Comparison of ENCODE assay signal across 16 cellular contexts in the genomic region with DNA sequence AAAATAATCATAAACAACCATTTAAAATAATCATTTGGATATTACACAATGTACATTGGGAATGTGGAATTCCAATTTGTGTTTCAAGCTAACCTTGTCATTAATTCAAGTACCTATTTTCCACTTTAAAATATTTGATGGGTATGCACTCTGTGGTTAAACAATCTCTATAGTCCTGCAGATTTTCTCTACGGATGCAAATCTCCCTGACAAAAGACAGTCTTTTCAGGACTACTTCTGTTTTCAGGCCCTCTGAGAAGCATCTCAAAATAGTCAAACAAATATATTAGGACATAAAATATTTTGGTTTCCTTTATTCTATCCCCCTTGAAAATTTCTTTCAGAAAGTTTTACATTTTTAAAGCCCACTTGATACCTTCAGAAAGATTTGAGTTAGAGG.
DNase-seq lines count a peak whose midpoint lies in the region; ATAC-seq, FAIRE-seq and TF ChIP-seq lines count a peak whose summit lies in the region.
"Had no signal": no experiment of that assay in that cellular context is flagged by ENCODE, and none has a peak within 500 bp of the region (broad histone marks: within the 10 kb centered on the region; RNA-seq: fewer than 3 reads in every experiment).

No MANE protein-coding gene starts in this region.

- H2BK120ac ChIP-seq in H1 (replicated peaks; ENCODE audit: low read depth, low read length) (no peak overlapping the region), mesenchymal stem cell (ENCODE audit: low read depth, low read length) (no peak overlapping the region)

- H3K4ac ChIP-seq in H1 (replicated peaks; ENCODE audit: insufficient read length, low read depth, low read length) (no peak overlapping the region), mesenchymal stem cell (ENCODE audit: low read depth in 1 of 2, low read length in 2 of 2) (no peak overlapping the region)

- H3K36me3 ChIP-seq in H7 (replicated peaks; ENCODE audit: control insufficient read depth, insufficient read depth, low read length) (no peaks in the 10 kb centered on the region; the same call in 1 of the 2 replicates), HUES6 (ENCODE audit: control insufficient read depth, insufficient read depth, low read length) (0 out of 2 replicates have a peak, but pooled peaks cover 4% of the 10 kb centered on the region), H1 (ENCODE audit: control insufficient read depth in 2 of 4, insufficient read depth in 4 of 4, low read length in 3 of 4) (peaks cover 0 to 13% (median 2%) of the 10 kb centered on the region in 4 experiments; a peak in 4 of 8 replicates), iPS-20b (ENCODE audit: insufficient read depth, low read depth, low read length) (no peaks in the 10 kb centered on the region), mesenchymal stem cell (ENCODE audit: control insufficient read depth in 1 of 2, insufficient read depth in 2 of 2, low read depth in 1 of 2, low read length in 2 of 2) (no peaks in the 10 kb centered on the region)
- H3K36me3 ChIP-seq: BLaER1 treated with 17β-estradiol and CSF1 and Interleukin-3, amounts not matched to agents 10 nM and 100 nM had no signal

- CTCF ChIA-PET in H1 (lab: Charles Lee; ENCODE audit: partially characterized antibody): interaction anchor here (0.8 to 1.2 kb wide), 2 partner anchors 87 to 279 kb away, joined by 3 read pairs; no protein-coding TSS in a partner anchor

- H3K79me1 ChIP-seq in H1 (ENCODE audit: low read depth, low read length) (no peaks in the 10 kb centered on the region), mesenchymal stem cell (replicated peaks; ENCODE audit: low read length, poor library complexity, severe bottlenecking) (no peaks in the 10 kb centered on the region)

- no peak for TF ChIP-seq CTCF in H1 (IDR thresholded peaks at IDR 0.05; ENCODE audit: control extremely low read depth in 1 of 3, insufficient read depth in 1 of 3, low read depth in 1 of 3, low read length in 3 of 3)

- no peak for TF ChIP-seq EP300 in H1 (IDR thresholded peaks at IDR 0.05; ENCODE audit: borderline replicate concordance in 1 of 2, low read depth in 2 of 2, low read length in 2 of 2)

- 0% methylated on average over 1 of the region's 1 CpG; no CpG with 5 or more reads in 1 of the 2 experiments for WGBS in H1 (ENCODE audit: extremely low coverage in 1 of 2, insufficient coverage in 1 of 2, insufficient read length in 1 of 2, insufficient replicate concordance in 2 of 2, low coverage in 1 of 2, low lambda C conversion rate in 2 of 2, missing lambda C conversion rate in 1 of 2), 2 experiments
- WGBS in mesenchymal stem cell: 78% methylated on average over 1 of the region's 1 CpG

- H2AFZ ChIP-seq in H1 (ENCODE audit: low read length) (no peak overlapping the region), mesenchymal stem cell (ENCODE audit: low read depth, low read length) (no peak overlapping the region)

- H3K9ac ChIP-seq in HUES6 (ENCODE audit: low read length) (no peak overlapping the region), H1 (replicated peaks in 1 of 4; ENCODE audit: extremely low read depth in 1 of 4, low read depth in 3 of 4, low read length in 3 of 4) (no peak overlapping the region), iPS-20b (ENCODE audit: low read depth, low read length) (peak overlapping the region; percentile 53; the same call in 1 of the 2 replicates), mesenchymal stem cell (ENCODE audit: low read length) (no peak overlapping the region)
- H3K9ac ChIP-seq: BLaER1 treated with 17β-estradiol and CSF1 and Interleukin-3, amounts not matched to agents 10 nM and 100 nM had no signal

- H3K4me2 ChIP-seq in H1 (ENCODE audit: insufficient read depth in 1 of 2, low read depth in 2 of 2, low read length in 2 of 2) (no peak overlapping the region), mesenchymal stem cell (ENCODE audit: low read length, poor library complexity, severe bottlenecking) (no peak overlapping the region)
- H3K4me2 ChIP-seq: BLaER1 treated with 17β-estradiol and CSF1 and Interleukin-3, amounts not matched to agents 10 nM and 100 nM had no signal

- peak; percentile 52 for FAIRE-seq in H1 (lab: Jason Lieb, UNC)
- FAIRE-seq: GM12878, H54, K562 had no signal

- H3K18ac ChIP-seq in H1 (ENCODE audit: extremely low read depth, low read length): no peak overlapping the region; the same call in 1 of the 2 replicates
- no peak overlapping the region for H3K18ac ChIP-seq in mesenchymal stem cell (ENCODE audit: low read depth in 1 of 2, low read length in 2 of 2)

- ATAC-seq in HG03095 (IDR thresholded peaks at IDR 0.05; ENCODE audit: unreplicated experiment) (no peak), GM19463 (IDR thresholded peaks at IDR 0.05; ENCODE audit: unreplicated experiment) (no peak)
- ATAC-seq: CD8-positive, alpha-beta T cell; GM12878; K562 had no signal

- peak overlapping the region; percentile 99 for H4K5ac ChIP-seq in H1 (ENCODE audit: insufficient read length, low read depth, low read length)

- H2BK5ac ChIP-seq in H1 (ENCODE audit: low read depth, low read length) (0 out of 2 replicates have a peak overlapping the region, but pooled peaks have one; percentile 86), mesenchymal stem cell (ENCODE audit: low read depth, low read length, poor library complexity, severe bottlenecking) (no peak overlapping the region)

- H3K14ac ChIP-seq in H1 (ENCODE audit: insufficient read length) (no peak overlapping the region), mesenchymal stem cell (ENCODE audit: low read length in 2 of 2) (no peak overlapping the region)

- no peaks in the 10 kb centered on the region for H3K23me2 ChIP-seq in H1 (ENCODE audit: low read depth, low read length)

- H3K79me2 ChIP-seq in H1 (ENCODE audit: control insufficient read depth in 1 of 2, insufficient read depth in 2 of 2, low read length in 2 of 2): no peaks in the 10 kb centered on the region

- peaks cover 31% of the 10 kb centered on the region for H3K9me3 ChIP-seq in HUES6 (ENCODE audit: control insufficient read depth, insufficient read depth, low read depth, low read length)
- H3K9me3 ChIP-seq in H1 (ENCODE audit: insufficient read depth in 2 of 2, low read depth in 1 of 2, low read length in 1 of 2): peaks cover 3 to 5% of the 10 kb centered on the region in 2 experiments; a peak in 1 of 4 replicates
- 0 out of 2 replicates have a peak, but pooled peaks cover 4% of the 10 kb centered on the region for H3K9me3 ChIP-seq in iPS-20b (ENCODE audit: insufficient read depth, low read depth, low read length)
- H3K9me3 ChIP-seq in mesenchymal stem cell (ENCODE audit: control insufficient read depth, low read length): peaks cover 3% of the 10 kb centered on the region
- H3K9me3 ChIP-seq: BLaER1 treated with 17β-estradiol and CSF1 and Interleukin-3, amounts not matched to agents 10 nM and 100 nM had no signal

- H4K91ac ChIP-seq in H1 (replicated peaks; ENCODE audit: insufficient read length, low read length): no peak overlapping the region
- H4K91ac ChIP-seq in mesenchymal stem cell (ENCODE audit: low read length): no peak overlapping the region

- H3K4me1 ChIP-seq in HUES6 (ENCODE audit: control insufficient read depth, insufficient read depth, low read length) (peaks cover 17% of the 10 kb centered on the region; the same call in 1 of the 2 replicates), H1 (replicated peaks in 1 of 4; ENCODE audit: control insufficient read depth in 3 of 4, insufficient read depth in 4 of 4, low read length in 3 of 4) (peaks cover 0 to 8% (median 3%) of the 10 kb centered on the region in 4 experiments; a peak in 4 of 7 replicates), iPS-20b (ENCODE audit: insufficient read depth, low read length) (peaks cover 23% of the 10 kb centered on the region; the same call in 1 of the 2 replicates), mesenchymal stem cell (ENCODE audit: control insufficient read depth, insufficient read depth, low read depth, low read length) (no peaks in the 10 kb centered on the region)
- H3K4me1 ChIP-seq: BLaER1 treated with 17β-estradiol and CSF1 and Interleukin-3, amounts not matched to agents 10 nM and 100 nM had no signal

- no peaks in the 10 kb centered on the region for H3K27me3 ChIP-seq in H7 (ENCODE audit: control insufficient read depth, insufficient read depth, low read length)
- H3K27me3 ChIP-seq in HUES6 (ENCODE audit: control insufficient read depth, insufficient read depth, low read length): no peaks in the 10 kb centered on the region
- no peaks in the 10 kb centered on the region for H3K27me3 ChIP-seq in H1 (replicated peaks in 1 of 4; ENCODE audit: control insufficient read depth in 3 of 4, extremely low read depth in 1 of 4, insufficient read depth in 3 of 4, low read length in 3 of 4)
- H3K27me3 ChIP-seq in iPS-20b (ENCODE audit: insufficient read depth, low read length): no peaks in the 10 kb centered on the region
- no peaks in the 10 kb centered on the region for H3K27me3 ChIP-seq in mesenchymal stem cell (ENCODE audit: control insufficient read depth in 1 of 2, insufficient read depth in 1 of 2, low read length in 2 of 2)
- H3K27me3 ChIP-seq: BLaER1 treated with 17β-estradiol and CSF1 and Interleukin-3, amounts not matched to agents 10 nM and 100 nM had no signal

- no peak for TF ChIP-seq RAD21 in H1 (IDR thresholded peaks at IDR 0.05 in 1 of 2, conservative IDR thresholded peaks at IDR 0.05 in 1 of 2; ENCODE audit: low read depth in 2 of 2, low read length in 2 of 2)

- TF ChIP-seq POLR2A in H1 (IDR thresholded peaks at IDR 0.05; ENCODE audit: control extremely low read depth in 1 of 2, low read depth in 2 of 2, low read length in 2 of 2): no peak

- H3K4me3 ChIP-seq in H7 (ENCODE audit: insufficient read depth, low read depth, low read length) (no peak overlapping the region), HUES6 (ENCODE audit: low read depth, low read length) (no peak overlapping the region), H1 (ENCODE audit: extremely low read depth in 1 of 4, insufficient read depth in 2 of 4, low read depth in 3 of 4, low read length in 4 of 4) (peak overlapping the region in 1 of 4 experiments; percentile 3; a peak in 1 of 8 replicates), iPS-20b (ENCODE audit: low read length) (no peak overlapping the region; the same call in 1 of the 2 replicates), mesenchymal stem cell (ENCODE audit: insufficient read depth in 1 of 2, low read depth in 1 of 2, low read length in 2 of 2) (no peak overlapping the region)
- H3K4me3 ChIP-seq: BLaER1 treated with 17β-estradiol and CSF1 and Interleukin-3, amounts not matched to agents 10 nM and 100 nM; GM12878; K562 had no signal

- no peak overlapping the region for H3K56ac ChIP-seq in H1 (replicated peaks; ENCODE audit: insufficient read length, low read depth, low read length)

- peak overlapping the region; percentile 78 for H3K27ac ChIP-seq in HUES6 (ENCODE audit: low read depth, low read length)
- H3K27ac ChIP-seq in H1 (ENCODE audit: low read depth, low read length): peak overlapping the region; percentile 65; the same call in 1 of the 2 replicates
- peak overlapping the region; percentile 49 for H3K27ac ChIP-seq in iPS-20b (ENCODE audit: low read length)
- H3K27ac ChIP-seq in mesenchymal stem cell (ENCODE audit: low read length, poor library complexity, severe bottlenecking): no peak overlapping the region
- H3K27ac ChIP-seq: BLaER1 treated with 17β-estradiol and CSF1 and Interleukin-3, amounts not matched to agents 10 nM and 100 nM had no signal

- H2BK15ac ChIP-seq in H1 (ENCODE audit: low read length) (no peak overlapping the region), mesenchymal stem cell (ENCODE audit: low read depth, poor library complexity, severe bottlenecking) (no peak overlapping the region)

- no peaks in the 10 kb centered on the region for H4K20me1 ChIP-seq in H1 (replicated peaks in 1 of 2; ENCODE audit: control insufficient read depth in 1 of 2, insufficient read depth in 2 of 2, low read length in 2 of 2)
- H4K20me1 ChIP-seq: BLaER1 treated with 17β-estradiol and CSF1 and Interleukin-3, amounts not matched to agents 10 nM and 100 nM had no signal

- no peak overlapping the region for H4K8ac ChIP-seq in H1 (ENCODE audit: extremely low read depth, insufficient read depth, low read length)
- H4K8ac ChIP-seq in mesenchymal stem cell (ENCODE audit: low read length): no peak overlapping the region

- H2BK12ac ChIP-seq in H1 (ENCODE audit: low read depth, low read length): no peak overlapping the region
- no peak overlapping the region for H2BK12ac ChIP-seq in mesenchymal stem cell (ENCODE audit: low read length in 2 of 2)

- H3K23ac ChIP-seq in H1 (ENCODE audit: insufficient read length) (no peak overlapping the region), mesenchymal stem cell (ENCODE audit: low read length in 2 of 2) (no peak overlapping the region)

- H2AK5ac ChIP-seq in H1 (ENCODE audit: low read depth, low read length) (no peak overlapping the region), mesenchymal stem cell (ENCODE audit: low read length, severe bottlenecking) (no peak overlapping the region)

- POLR2A ChIA-PET in H1 (lab: Charles Lee; ENCODE audit: partially characterized antibody): no interaction called here

- no peak overlapping the region for H2BK20ac ChIP-seq in H1 (ENCODE audit: low read length)

- DNase-seq in H7: peak; percentile 10
- DNase-seq in H1 (ENCODE audit: low read depth in 1 of 2, low spot score in 2 of 2): no peak
- DNase-seq in SIG-M5 treated with dmso at 0.1 percent for 504 hours (lab: John Stamatoyannopoulos, UW; ENCODE audit: unreplicated experiment): no peak
- DNase-seq in mesenchymal stem cell: no peak
- DNase-seq: Calu3; CD8-positive, alpha-beta T cell; DMS79 treated with DMSO at 0.1 percent for 48 hours; IMR-90 had no signal
